13 cellular contexts compared by ENCODE assay signal in the genomic region with DNA sequence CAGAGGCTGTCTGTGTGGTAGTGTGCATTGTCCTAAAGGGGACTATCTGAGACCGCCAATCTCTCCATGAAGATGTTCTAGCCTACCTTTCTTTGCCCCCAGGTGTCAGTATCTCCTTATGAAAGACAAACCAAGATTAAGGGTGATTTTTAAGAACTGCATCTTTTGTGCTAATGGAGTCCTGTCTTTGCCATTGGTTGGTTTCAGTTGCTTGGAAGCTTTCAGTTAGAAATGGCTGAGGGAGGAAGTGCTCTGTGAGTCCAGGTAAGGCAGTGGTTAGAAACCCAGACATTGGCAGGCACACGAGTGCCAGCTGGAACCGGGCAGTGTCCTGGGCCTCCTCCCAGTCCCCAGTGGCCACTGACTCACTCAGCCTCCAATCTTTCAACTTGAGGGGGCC.
DNase-seq lines count a peak whose midpoint lies in the region; ATAC-seq and TF ChIP-seq lines count a peak whose summit lies in the region.
"Had no signal": no experiment of that assay in that cellular context is flagged by ENCODE, and none has a peak within 500 bp of the region (broad histone marks: within the 10 kb centered on the region; RNA-seq: fewer than 3 reads in every experiment).

No MANE protein-coding gene starts in this region.

- H3K36me3 ChIP-seq in GM06990 (ENCODE audit: control insufficient read depth, insufficient read depth, low read length): peaks cover 11% of the 10 kb centered on the region

- TF ChIP-seq CTCF in GM06990 (IDR thresholded peaks at IDR 0.05; ENCODE audit: insufficient read depth, low read length, poor library complexity, severe bottlenecking): peak; percentile 19
- peak; percentile 23 for TF ChIP-seq CTCF in natural killer cell (IDR thresholded peaks at IDR 0.05)

- peak overlapping the region; percentile 100 for H3K27ac Mint-ChIP-seq in activated CD8-positive, alpha-beta T cell treated with anti-CD3 and anti-CD28 coated beads, Interleukin-2, amount 10 ng/mL, durations not matched to agents 7 days and 5 days
- H3K27ac Mint-ChIP-seq in natural killer cell: peak overlapping the region; percentile 80 to 90

- POLR2A ChIA-PET in activated CD8-positive, alpha-beta T cell treated with anti-CD3 and anti-CD28 coated beads, Interleukin-2, amount 10 ng/mL, durations not matched to agents 7 days and 5 days (lab: Charles Lee): interaction anchor here (0.9 to 7.1 kb wide), 4 partner anchors 9 to 109 kb away, joined by 3 to 221 read pairs (median 4); no protein-coding TSS in a partner anchor

- H3K27me3 Mint-ChIP-seq in activated CD8-positive, alpha-beta T cell treated with anti-CD3 and anti-CD28 coated beads, Interleukin-2, amount 10 ng/mL, durations not matched to agents 7 days and 5 days (ENCODE audit: low read depth): no peaks in the 10 kb centered on the region
- no peaks in the 10 kb centered on the region for H3K27me3 Mint-ChIP-seq in natural killer cell (ENCODE audit: low read depth in 2 of 2)

- ATAC-seq in HG03060 (IDR thresholded peaks at IDR 0.05; ENCODE audit: low read depth, unreplicated experiment): peak; percentile 30
- peak; percentile 20 for ATAC-seq in activated CD8-positive, alpha-beta T cell treated with anti-CD3 and anti-CD28 coated beads, Interleukin-2, amount 10 ng/mL, durations not matched to agents 7 days and 5 days
- ATAC-seq in natural killer cell: peak in 2 of 3 donors; percentile 12 to 22
- no peak for ATAC-seq in GM18519 (IDR thresholded peaks at IDR 0.05; ENCODE audit: low FRiP score, unreplicated experiment)

- H3K36me3 Mint-ChIP-seq in activated CD8-positive, alpha-beta T cell treated with anti-CD3 and anti-CD28 coated beads, Interleukin-2, amount 10 ng/mL, durations not matched to agents 7 days and 5 days (ENCODE audit: low read depth): peaks cover 94% of the 10 kb centered on the region
- peaks cover 8% of the 10 kb centered on the region for H3K36me3 Mint-ChIP-seq in natural killer cell

- no peaks in the 10 kb centered on the region for H3K9me3 Mint-ChIP-seq in activated CD8-positive, alpha-beta T cell treated with anti-CD3 and anti-CD28 coated beads, Interleukin-2, amount 10 ng/mL, durations not matched to agents 7 days and 5 days (ENCODE audit: insufficient read depth)
- no peaks in the 10 kb centered on the region for H3K9me3 Mint-ChIP-seq in natural killer cell

- CTCF ChIA-PET in activated CD8-positive, alpha-beta T cell treated with anti-CD3 and anti-CD28 coated beads, Interleukin-2, amount 10 ng/mL, durations not matched to agents 7 days and 5 days (lab: Charles Lee): interaction anchor here (0.6 to 9.0 kb wide), 9 partner anchors 13 to 145 kb away, joined by 3 to 137 read pairs (median 4); no protein-coding TSS in a partner anchor

- intact Hi-C loops in natural killer cell (cut with micrococcal nuclease): loop anchor here (1.0 to 2.0 kb wide), 2 partner anchors 71 to 730 kb away; no protein-coding TSS in a partner anchor

- DNase-seq in GM06990 (ENCODE audit: extremely low read depth, insufficient read length) (no peak), natural killer cell (no peak), NCI-H1436 (lab: John Stamatoyannopoulos, UW) (no peak), MV-4-11 (lab: John Stamatoyannopoulos, UW) (no peak), NOMO-1 treated with DMSO at 0.1 percent for 48 hours (lab: John Stamatoyannopoulos, UW; ENCODE audit: unreplicated experiment) (no peak)
- DNase-seq in activated CD8-positive, alpha-beta T cell treated with anti-CD3 and anti-CD28 coated beads, Interleukin-2, amount 10 ng/mL, durations not matched to agents 7 days and 5 days: no peak
- DNase-seq: DMS79 treated with DMSO at 0.1 percent for 48 hours, glutamatergic neuron, NCI-H2081 had no signal

- peak overlapping the region; percentile 72 for H3K4me3 Mint-ChIP-seq in activated CD8-positive, alpha-beta T cell treated with anti-CD3 and anti-CD28 coated beads, Interleukin-2, amount 10 ng/mL, durations not matched to agents 7 days and 5 days
- H3K4me3 Mint-ChIP-seq in natural killer cell: peak overlapping the region; percentile 83

- no peaks in the 10 kb centered on the region for H3K27me3 ChIP-seq in GM06990 (replicated peaks; ENCODE audit: control insufficient read depth, insufficient read depth, low read length)
- H3K27me3 ChIP-seq: SJSA1 had no signal

- no peak overlapping the region for H3K4me3 ChIP-seq in GM06990 (replicated peaks; ENCODE audit: low read depth, low read length)
- H3K4me3 ChIP-seq: SJSA1, skin epidermis had no signal

- H3K4me1 Mint-ChIP-seq in activated CD8-positive, alpha-beta T cell treated with anti-CD3 and anti-CD28 coated beads, Interleukin-2, amount 10 ng/mL, durations not matched to agents 7 days and 5 days (ENCODE audit: low read depth): peaks cover 97% of the 10 kb centered on the region
- H3K4me1 Mint-ChIP-seq in natural killer cell: peaks cover 94 to 95% of the 10 kb centered on the region in 2 donors
